9 cellular contexts compared by ENCODE assay signal in the genomic region with DNA sequence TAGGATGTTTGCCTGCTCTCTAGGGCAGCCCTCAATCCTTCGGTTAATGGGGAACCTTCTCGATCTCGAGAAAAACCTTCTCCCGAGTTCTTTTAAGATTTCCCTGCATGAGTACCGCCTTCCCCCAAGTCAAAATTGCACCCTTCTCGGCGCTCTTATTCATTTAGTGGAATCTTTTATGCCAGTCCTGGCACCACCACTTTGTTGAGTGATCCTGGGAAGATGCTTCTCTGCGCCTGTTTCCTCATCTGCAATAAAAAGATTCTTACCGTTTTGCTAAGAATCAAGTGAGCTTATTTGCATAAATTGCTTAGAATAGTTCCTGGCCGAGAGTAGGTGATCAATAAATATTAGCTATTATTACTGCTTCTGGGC. TPM values are rescaled to one million over a fixed set of nuclear protein-coding genes. Genes with fewer than 3 reads are reported as not detected.
DNase-seq lines count a peak whose midpoint lies in the region; ATAC-seq, FAIRE-seq and TF ChIP-seq lines count a peak whose summit lies in the region.
"Had no signal": no experiment of that assay in that cellular context is flagged by ENCODE, and none has a peak within 500 bp of the region (broad histone marks: within the 10 kb centered on the region; RNA-seq: fewer than 3 reads in every experiment).

No MANE protein-coding gene starts in this region.

- H3K4me1 Mint-ChIP-seq in T-helper 2 cell treated with Interferon-gamma antibody and Interleukin-4, amounts not matched to agents 5 μg/mL and 100 μg/mL, for 36 hours (ENCODE audit: low read depth): peaks cover 38% of the 10 kb centered on the region
- H3K4me1 Mint-ChIP-seq in activated T-helper 1 cell treated with anti-CD3 and anti-CD28 coated beads, Interleukin-12 subunit alpha, Interleukin-12 subunit beta, Interleukin-2, Interleukin-4 antibody, amounts not matched to agents 30 ng/mL and 10 ng/mL and 1 ng/mL, durations not matched to agents 14 hours and 24 hours and 36 hours (ENCODE audit: low read depth): peaks cover 43% of the 10 kb centered on the region

- dilution Hi-C loops in keratinocyte (cut with MboI; ENCODE audit: extremely low pct_ligation_motif_present, low sequenced_read_pairs): no loop called here

- H2AFZ ChIP-seq in keratinocyte (ENCODE audit: control insufficient read depth, low read length): no peak overlapping the region

- intact Hi-C loops in activated T-helper 1 cell treated with anti-CD3 and anti-CD28 coated beads, Interleukin-12 subunit alpha, Interleukin-12 subunit beta, Interleukin-2, Interleukin-4 antibody, amounts not matched to agents 30 ng/mL and 10 ng/mL and 1 ng/mL, durations not matched to agents 14 hours and 24 hours and 36 hours (cut with micrococcal nuclease): loop anchor here (1.0 to 5.0 kb wide), 3 partner anchors 13 to 449 kb away; a partner anchor contains a TSS
- intact Hi-C loops in testis (cut with DNase I; ENCODE audit: low total_unique reads): no loop called here

- H3K9me3 ChIP-seq in keratinocyte (ENCODE audit: control insufficient read depth, low read depth, low read length): no peaks in the 10 kb centered on the region
- H3K9me3 ChIP-seq in testis: no peaks in the 10 kb centered on the region

- H3K4me3 Mint-ChIP-seq in T-helper 2 cell treated with Interferon-gamma antibody and Interleukin-4, amounts not matched to agents 5 μg/mL and 100 μg/mL, for 36 hours: peak overlapping the region; percentile 92
- peak overlapping the region; percentile 93 for H3K4me3 Mint-ChIP-seq in activated T-helper 1 cell treated with anti-CD3 and anti-CD28 coated beads, Interleukin-12 subunit alpha, Interleukin-12 subunit beta, Interleukin-2, Interleukin-4 antibody, amounts not matched to agents 30 ng/mL and 10 ng/mL and 1 ng/mL, durations not matched to agents 14 hours and 24 hours and 36 hours

- peaks cover 44% of the 10 kb centered on the region for H3K4me1 ChIP-seq in keratinocyte (ENCODE audit: control insufficient read depth, extremely low read depth, insufficient read depth, low read length)
- peaks cover 31% of the 10 kb centered on the region for H3K4me1 ChIP-seq in testis

- H3K79me2 ChIP-seq in keratinocyte (ENCODE audit: control insufficient read depth, insufficient read depth, low read length): peaks cover 55% of the 10 kb centered on the region

- H3K27me3 ChIP-seq in keratinocyte (ENCODE audit: control insufficient read depth, extremely low read depth, insufficient read depth, low read length) (no peaks in the 10 kb centered on the region), testis (no peaks in the 10 kb centered on the region)

- H3K27ac ChIP-seq in keratinocyte (ENCODE audit: control insufficient read depth, insufficient read depth, low read length) (peak overlapping the region; percentile 82), testis (peak overlapping the region; percentile 82)

- TF ChIP-seq CTCF in keratinocyte (optimal IDR thresholded peaks at IDR 0.05 in 1 of 3, IDR thresholded peaks at IDR 0.05 in 1 of 3, conservative IDR thresholded peaks at IDR 0.05 in 1 of 3; ENCODE audit: extremely low read depth in 1 of 3, insufficient read depth in 2 of 3, low read length in 3 of 3) (no peak), testis (IDR thresholded peaks at IDR 0.05) (no peak)

- peak overlapping the region; percentile 87 for H3K9ac ChIP-seq in keratinocyte (ENCODE audit: control insufficient read depth, extremely low read depth, insufficient read depth, low read length)

- H3K36me3 ChIP-seq in keratinocyte (ENCODE audit: control insufficient read depth in 2 of 2, extremely low read depth in 1 of 2, insufficient read depth in 2 of 2, low read length in 2 of 2) (peaks cover 0 to 2% of the 10 kb centered on the region in 2 experiments), testis (ENCODE audit: low read depth, missing control alignments) (no peaks in the 10 kb centered on the region)

- 0 to 1% methylated on average over 10 of the region's 10 CpGs for WGBS in testis, 2 donors

- no peaks in the 10 kb centered on the region for H4K20me1 ChIP-seq in keratinocyte (ENCODE audit: control insufficient read depth, extremely low read depth, insufficient read depth, low read length)

- DNase-seq in T-helper 2 cell treated with Interferon-gamma antibody and Interleukin-4, amounts not matched to agents 5 μg/mL and 100 μg/mL, for 36 hours (ENCODE audit: low spot score): no peak
- DNase-seq in T-helper 2 cell (no peak), keratinocyte (ENCODE audit: low read depth, low spot score) (no peak), testis (no peak), NCI-H748 treated with DMSO at 0.1 percent for 48 hours (lab: John Stamatoyannopoulos, UW) (no peak)
- no peak for DNase-seq in activated T-helper 1 cell treated with anti-CD3 and anti-CD28 coated beads, Interleukin-12 subunit alpha, Interleukin-12 subunit beta, Interleukin-2, Interleukin-4 antibody, amounts not matched to agents 30 ng/mL and 10 ng/mL and 1 ng/mL, durations not matched to agents 14 hours and 24 hours and 36 hours (ENCODE audit: low spot score)

- peak overlapping the region; percentile 84 for H3K27ac Mint-ChIP-seq in T-helper 2 cell treated with Interferon-gamma antibody and Interleukin-4, amounts not matched to agents 5 μg/mL and 100 μg/mL, for 36 hours
- H3K27ac Mint-ChIP-seq in activated T-helper 1 cell treated with anti-CD3 and anti-CD28 coated beads, Interleukin-12 subunit alpha, Interleukin-12 subunit beta, Interleukin-2, Interleukin-4 antibody, amounts not matched to agents 30 ng/mL and 10 ng/mL and 1 ng/mL, durations not matched to agents 14 hours and 24 hours and 36 hours: peak overlapping the region; percentile 79

- peaks cover 2% of the 10 kb centered on the region for H3K27me3 Mint-ChIP-seq in T-helper 2 cell treated with Interferon-gamma antibody and Interleukin-4, amounts not matched to agents 5 μg/mL and 100 μg/mL, for 36 hours (ENCODE audit: low read depth)
- H3K27me3 Mint-ChIP-seq in activated T-helper 1 cell treated with anti-CD3 and anti-CD28 coated beads, Interleukin-12 subunit alpha, Interleukin-12 subunit beta, Interleukin-2, Interleukin-4 antibody, amounts not matched to agents 30 ng/mL and 10 ng/mL and 1 ng/mL, durations not matched to agents 14 hours and 24 hours and 36 hours (ENCODE audit: insufficient read depth): no peaks in the 10 kb centered on the region

- peak overlapping the region; percentile 83 for H3K4me2 ChIP-seq in keratinocyte (ENCODE audit: control insufficient read depth, extremely low read depth, insufficient read depth, low read depth, low read length)

- H3K9me1 ChIP-seq in keratinocyte (ENCODE audit: control insufficient read depth, extremely low read depth, insufficient read depth, low read length): no peaks in the 10 kb centered on the region

- no peaks in the 10 kb centered on the region for H3K9me3 Mint-ChIP-seq in T-helper 2 cell treated with Interferon-gamma antibody and Interleukin-4, amounts not matched to agents 5 μg/mL and 100 μg/mL, for 36 hours
- H3K9me3 Mint-ChIP-seq in activated T-helper 1 cell treated with anti-CD3 and anti-CD28 coated beads, Interleukin-12 subunit alpha, Interleukin-12 subunit beta, Interleukin-2, Interleukin-4 antibody, amounts not matched to agents 30 ng/mL and 10 ng/mL and 1 ng/mL, durations not matched to agents 14 hours and 24 hours and 36 hours: no peaks in the 10 kb centered on the region

- TF ChIP-seq POLR2A in testis (IDR thresholded peaks at IDR 0.05): no peak

- H3K4me3 ChIP-seq in keratinocyte (ENCODE audit: control insufficient read depth in 2 of 3, extremely low read depth in 1 of 3, insufficient read depth in 2 of 3, low read depth in 1 of 3, low read length in 3 of 3) (peak overlapping the region; percentile 81 to 98 (median 92)), testis (peak overlapping the region; percentile 80 to 95)

- ATAC-seq in GM21526 (IDR thresholded peaks at IDR 0.05; ENCODE audit: low FRiP score, unreplicated experiment) (no peak), HG02678 (IDR thresholded peaks at IDR 0.05; ENCODE audit: unreplicated experiment) (no peak)

- FAIRE-seq in keratinocyte (lab: Jason Lieb, UNC): no peak

- H3K36me3 Mint-ChIP-seq in T-helper 2 cell treated with Interferon-gamma antibody and Interleukin-4, amounts not matched to agents 5 μg/mL and 100 μg/mL, for 36 hours (ENCODE audit: low read depth): peaks cover 18% of the 10 kb centered on the region
- H3K36me3 Mint-ChIP-seq in activated T-helper 1 cell treated with anti-CD3 and anti-CD28 coated beads, Interleukin-12 subunit alpha, Interleukin-12 subunit beta, Interleukin-2, Interleukin-4 antibody, amounts not matched to agents 30 ng/mL and 10 ng/mL and 1 ng/mL, durations not matched to agents 14 hours and 24 hours and 36 hours (ENCODE audit: low read depth): peaks cover 2% of the 10 kb centered on the region

RNA-seq across cellular contexts. Expression of a gene that starts 0.7 kb away (rescaled TPM):
- total RNA-seq in activated T-helper 1 cell treated with anti-CD3 and anti-CD28 coated beads, Interleukin-12 subunit alpha, Interleukin-12 subunit beta, Interleukin-2, Interleukin-4 antibody, amounts not matched to agents 30 ng/mL and 10 ng/mL and 1 ng/mL, durations not matched to agents 14 hours and 24 hours and 36 hours: 72.4 and 75.9 TPM in 2 replicates
- polyA plus RNA-seq in keratinocyte: 123 to 265 TPM (median 133 TPM) in 3 replicates
- 56.4 TPM for polyA plus RNA-seq in keratinocyte (2011; ENCODE audit: low read depth)
- 212 and 265 TPM in 2 replicates for polyA plus RNA-seq in keratinocyte (2011; cell fraction: cytosol; rRNA removed)
- polyA plus RNA-seq in keratinocyte (2011; cell fraction: nucleus; rRNA removed): 73.8 and 76.3 TPM in 2 replicates
- 226 and 237 TPM in 2 replicates for polyA plus RNA-seq in keratinocyte (2012; ENCODE audit: low replicate concordance)
- polyA minus RNA-seq in keratinocyte: 212 to 234 TPM (median 217 TPM) in 3 replicates
- 172 TPM for polyA minus RNA-seq in keratinocyte (2011; cell fraction: cytosol; rRNA and poly(A)+ RNA removed)
- polyA minus RNA-seq in keratinocyte (2011; cell fraction: nucleus; rRNA and poly(A)+ RNA removed): 40.4 and 47.5 TPM in 2 replicates
- total RNA-seq in testis: 100 to 1,000 TPM in 1 of 2 donors, 10 to 100 TPM in 1; 91.8 to 120 TPM
- polyA plus RNA-seq in testis (ENCODE audit: insufficient read depth, low read depth, low replicate concordance): 117 TPM

RNA-seq across cellular contexts. Expression of a gene that starts 48.1 kb away (rescaled TPM):
- 254 and 256 TPM in 2 replicates for total RNA-seq in activated T-helper 1 cell treated with anti-CD3 and anti-CD28 coated beads, Interleukin-12 subunit alpha, Interleukin-12 subunit beta, Interleukin-2, Interleukin-4 antibody, amounts not matched to agents 30 ng/mL and 10 ng/mL and 1 ng/mL, durations not matched to agents 14 hours and 24 hours and 36 hours
- 352 to 488 TPM (median 383 TPM) in 3 replicates for polyA plus RNA-seq in keratinocyte
- polyA plus RNA-seq in keratinocyte (2011; ENCODE audit: low read depth): 103 TPM
- 336 and 813 TPM in 2 replicates for polyA plus RNA-seq in keratinocyte (2011; cell fraction: cytosol; rRNA removed)
- 214 and 228 TPM in 2 replicates for polyA plus RNA-seq in keratinocyte (2011; cell fraction: nucleus; rRNA removed)
- 163 and 581 TPM in 2 replicates for polyA plus RNA-seq in keratinocyte (2012; ENCODE audit: low replicate concordance)
- 171 to 286 TPM (median 176 TPM) in 3 replicates for polyA minus RNA-seq in keratinocyte
- polyA minus RNA-seq in keratinocyte (2011; cell fraction: cytosol; rRNA and poly(A)+ RNA removed): 596 TPM
- 115 and 120 TPM in 2 replicates for polyA minus RNA-seq in keratinocyte (2011; cell fraction: nucleus; rRNA and poly(A)+ RNA removed)
- 10 to 100 TPM; 50.5 to 64.9 TPM for total RNA-seq in testis
- polyA plus RNA-seq in testis (ENCODE audit: insufficient read depth, low read depth, low replicate concordance): 64.6 TPM

RNA-seq across cellular contexts. Expression of a gene that starts 53.8 kb away (rescaled TPM):
- not detected in 2 replicates for total RNA-seq in activated T-helper 1 cell treated with anti-CD3 and anti-CD28 coated beads, Interleukin-12 subunit alpha, Interleukin-12 subunit beta, Interleukin-2, Interleukin-4 antibody, amounts not matched to agents 30 ng/mL and 10 ng/mL and 1 ng/mL, durations not matched to agents 14 hours and 24 hours and 36 hours
- polyA plus RNA-seq in keratinocyte: 0.55 to 2.2 TPM (median 0.69 TPM) in 3 replicates
- polyA plus RNA-seq in keratinocyte (2011; ENCODE audit: low read depth): 1.7 TPM
- 0.84 and 1.1 TPM in 2 replicates for polyA plus RNA-seq in keratinocyte (2011; cell fraction: cytosol; rRNA removed)
- 1.8 and 2.3 TPM in 2 replicates for polyA plus RNA-seq in keratinocyte (2011; cell fraction: nucleus; rRNA removed)
- polyA plus RNA-seq in keratinocyte (2012; ENCODE audit: low replicate concordance): 1.3 and 3.6 TPM in 2 replicates
- 0.40 to 0.77 TPM (median 0.52 TPM) in 3 replicates for polyA minus RNA-seq in keratinocyte
- not detected for polyA minus RNA-seq in keratinocyte (2011; cell fraction: cytosol; rRNA and poly(A)+ RNA removed)
- polyA minus RNA-seq in keratinocyte (2011; cell fraction: nucleus; rRNA and poly(A)+ RNA removed): 0.11 and 0.85 TPM in 2 replicates
- 1 to 10 TPM; 1.5 to 2.0 TPM for total RNA-seq in testis
- polyA plus RNA-seq in testis (ENCODE audit: insufficient read depth, low read depth, low replicate concordance): 2.1 TPM
- total RNA-seq: T-helper 2 cell treated with Interferon-gamma antibody and Interleukin-4, amounts not matched to agents 100 ng/mL and 5 ng/mL, for 36 hours had no signal
